9 cellular contexts compared by ENCODE assay signal in genomic region chr19:48858984-48859710, GRCh38. TPM values are rescaled to one million over a fixed set of nuclear protein-coding genes. Genes with fewer than 3 reads are reported as not detected.
DNase-seq lines count a peak whose midpoint lies in the region; ATAC-seq, FAIRE-seq and TF ChIP-seq lines count a peak whose summit lies in the region.
"Had no signal": no experiment of that assay in that cellular context is flagged by ENCODE, and none has a peak within 500 bp of the region (broad histone marks: within the 10 kb centered on the region; RNA-seq: fewer than 3 reads in every experiment).

No MANE protein-coding gene starts in this region.

- peaks cover 6% of the 10 kb centered on the region for H3K27me3 Mint-ChIP-seq in glutamatergic neuron (ENCODE audit: unreplicated experiment)

- TF ChIP-seq CTCF in glutamatergic neuron (IDR thresholded peaks at IDR 0.05; ENCODE audit: partially characterized antibody, unreplicated experiment) = no peak

- ATAC-seq in GM21367 (IDR thresholded peaks at IDR 0.05; ENCODE audit: unreplicated experiment) (no peak), GM19455 (IDR thresholded peaks at IDR 0.05; ENCODE audit: unreplicated experiment) (no peak)

- peak overlapping the region; percentile 28 for H3K27ac Mint-ChIP-seq in glutamatergic neuron (ENCODE audit: unreplicated experiment)

- DNase-seq in NCI-H82 (lab: John Stamatoyannopoulos, UW) (peak; percentile 37), NCI-H82 treated with DMSO at 0.1 percent for 48 hours (lab: John Stamatoyannopoulos, UW; ENCODE audit: unreplicated experiment) (no peak), glutamatergic neuron (peak; percentile 54), H54 (ENCODE audit: insufficient read length, low spot score) (no peak)
- peak; percentile 74 for DNase-seq in activated CD4-positive, alpha-beta T cell treated with anti-CD3 and anti-CD28 coated beads, Interleukin-2, amount 50 U/mL, for 1 hour
- peak; percentile 67 to 79 for DNase-seq in stimulated activated CD8-positive, alpha-beta memory T cell treated with anti-CD3 and anti-CD28 coated beads, Interleukin-2, amount 100 ng/mL, for 48 hours (ENCODE audit: low read depth in 2 of 2)

- FAIRE-seq in H54 (lab: Jason Lieb, UNC) = no peak
- FAIRE-seq: TTC549 had no signal

- no peak for TF ChIP-seq POLR2A in H54 (IDR thresholded peaks at IDR 0.05; ENCODE audit: low read depth, low read length)

- peak overlapping the region; percentile 71 for H3K4me3 Mint-ChIP-seq in glutamatergic neuron (ENCODE audit: unreplicated experiment)

- no peaks in the 10 kb centered on the region for H3K36me3 Mint-ChIP-seq in glutamatergic neuron (ENCODE audit: unreplicated experiment)

- H3K4me1 Mint-ChIP-seq in glutamatergic neuron (ENCODE audit: low read depth, unreplicated experiment) = peaks cover 14% of the 10 kb centered on the region

- H3K9me3 Mint-ChIP-seq in glutamatergic neuron (ENCODE audit: unreplicated experiment) = no peaks in the 10 kb centered on the region

RNA-seq across cellular contexts. Expression of gene PLEKHA4, which starts 9.3 kb away (rescaled TPM):
- 9.4 TPM for total RNA-seq in glutamatergic neuron (ENCODE audit: unreplicated experiment)

RNA-seq across cellular contexts. Expression of gene PPP1R15A, which starts 13.1 kb away (rescaled TPM):
- total RNA-seq in glutamatergic neuron (ENCODE audit: unreplicated experiment) = 106 TPM

RNA-seq across cellular contexts. Expression of gene HSD17B14, which starts 22.9 kb away (rescaled TPM):
- total RNA-seq in glutamatergic neuron (ENCODE audit: unreplicated experiment) = 1.0 TPM

RNA-seq across cellular contexts. Expression of gene TULP2, which starts 39.4 kb away (rescaled TPM):
- not detected for total RNA-seq in glutamatergic neuron (ENCODE audit: unreplicated experiment)

RNA-seq across cellular contexts. Expression of gene NUCB1, which starts 41.0 kb away (rescaled TPM):
- total RNA-seq in glutamatergic neuron (ENCODE audit: unreplicated experiment) = 115 TPM

Comparison
In these comparisons a context has a peak if more than half of its experiments do, and no peak if none do; other contexts are left out.
1. DNase-seq: peak in NCI-H82 (single experiment), activated CD4-positive, alpha-beta T cell treated with anti-CD3 and anti-CD28 coated beads, Interleukin-2, amount 50 U/mL, for 1 hour (single experiment), glutamatergic neuron (single experiment) and stimulated activated CD8-positive, alpha-beta memory T cell treated with anti-CD3 and anti-CD28 coated beads, Interleukin-2, amount 100 ng/mL, for 48 hours (2 of 2); none in NCI-H82 treated with DMSO at 0.1 percent for 48 hours (single experiment) and H54 (single experiment).